Comparison of ENCODE assay signal across 2 cellular contexts in the genomic region with DNA sequence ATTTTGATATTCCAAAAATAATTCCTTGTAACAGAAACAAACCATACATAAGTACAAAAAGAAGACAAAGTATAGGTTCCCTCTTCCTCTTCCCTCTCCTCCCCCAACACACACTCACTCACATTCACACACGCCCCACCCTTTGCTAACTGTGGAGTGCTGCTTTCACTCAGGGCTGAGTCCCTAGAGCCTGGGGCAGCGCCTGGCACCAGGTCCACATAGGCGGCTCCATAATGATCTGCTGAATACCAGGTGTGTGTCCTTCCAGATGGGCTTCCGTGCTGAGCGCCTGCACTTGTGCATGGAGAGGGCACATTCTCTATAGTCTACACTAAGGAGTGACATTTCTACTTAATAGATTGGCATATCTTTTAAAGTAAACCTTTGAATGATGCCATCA.
TF ChIP-seq lines count a peak whose summit lies in the region.

No MANE protein-coding gene starts in this region.

TF ChIP-seq in GM12878, 131 proteins besides CTCF, POLR2A, EP300 and RAD21:
- no peak for TF ChIP-seq NRF1 (conservative IDR thresholded peaks at IDR 0.05; ENCODE audit: low read depth, low read length)
- TF ChIP-seq, protein P1, sequence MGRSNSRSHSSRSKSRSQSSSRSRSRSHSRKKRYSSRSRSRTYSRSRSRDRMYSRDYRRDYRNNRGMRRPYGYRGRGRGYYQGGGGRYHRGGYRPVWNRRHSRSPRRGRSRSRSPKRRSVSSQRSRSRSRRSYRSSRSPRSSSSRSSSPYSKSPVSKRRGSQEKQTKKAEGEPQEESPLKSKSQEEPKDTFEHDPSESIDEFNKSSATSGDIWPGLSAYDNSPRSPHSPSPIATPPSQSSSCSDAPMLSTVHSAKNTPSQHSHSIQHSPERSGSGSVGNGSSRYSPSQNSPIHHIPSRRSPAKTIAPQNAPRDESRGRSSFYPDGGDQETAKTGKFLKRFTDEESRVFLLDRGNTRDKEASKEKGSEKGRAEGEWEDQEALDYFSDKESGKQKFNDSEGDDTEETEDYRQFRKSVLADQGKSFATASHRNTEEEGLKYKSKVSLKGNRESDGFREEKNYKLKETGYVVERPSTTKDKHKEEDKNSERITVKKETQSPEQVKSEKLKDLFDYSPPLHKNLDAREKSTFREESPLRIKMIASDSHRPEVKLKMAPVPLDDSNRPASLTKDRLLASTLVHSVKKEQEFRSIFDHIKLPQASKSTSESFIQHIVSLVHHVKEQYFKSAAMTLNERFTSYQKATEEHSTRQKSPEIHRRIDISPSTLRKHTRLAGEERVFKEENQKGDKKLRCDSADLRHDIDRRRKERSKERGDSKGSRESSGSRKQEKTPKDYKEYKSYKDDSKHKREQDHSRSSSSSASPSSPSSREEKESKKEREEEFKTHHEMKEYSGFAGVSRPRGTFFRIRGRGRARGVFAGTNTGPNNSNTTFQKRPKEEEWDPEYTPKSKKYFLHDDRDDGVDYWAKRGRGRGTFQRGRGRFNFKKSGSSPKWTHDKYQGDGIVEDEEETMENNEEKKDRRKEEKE (IDR thresholded peaks at IDR 0.05), result no peak
- TF ChIP-seq LARP7 (IDR thresholded peaks at IDR 0.05), result no peak
- TF ChIP-seq KDM1A (IDR thresholded peaks at IDR 0.05; ENCODE audit: borderline replicate concordance), result no peak
- TF ChIP-seq, protein P2, sequence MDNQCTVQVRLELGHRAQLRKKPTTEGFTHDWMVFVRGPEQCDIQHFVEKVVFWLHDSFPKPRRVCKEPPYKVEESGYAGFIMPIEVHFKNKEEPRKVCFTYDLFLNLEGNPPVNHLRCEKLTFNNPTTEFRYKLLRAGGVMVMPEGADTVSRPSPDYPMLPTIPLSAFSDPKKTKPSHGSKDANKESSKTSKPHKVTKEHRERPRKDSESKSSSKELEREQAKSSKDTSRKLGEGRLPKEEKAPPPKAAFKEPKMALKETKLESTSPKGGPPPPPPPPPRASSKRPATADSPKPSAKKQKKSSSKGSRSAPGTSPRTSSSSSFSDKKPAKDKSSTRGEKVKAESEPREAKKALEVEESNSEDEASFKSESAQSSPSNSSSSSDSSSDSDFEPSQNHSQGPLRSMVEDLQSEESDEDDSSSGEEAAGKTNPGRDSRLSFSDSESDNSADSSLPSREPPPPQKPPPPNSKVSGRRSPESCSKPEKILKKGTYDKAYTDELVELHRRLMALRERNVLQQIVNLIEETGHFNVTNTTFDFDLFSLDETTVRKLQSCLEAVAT (IDR thresholded peaks at IDR 0.05), result no peak
- no peak for TF ChIP-seq DPF2 (IDR thresholded peaks at IDR 0.05)
- TF ChIP-seq EED (IDR thresholded peaks at IDR 0.05; ENCODE audit: low read depth), result no peak
- TF ChIP-seq SUPT20H (IDR thresholded peaks at IDR 0.05; ENCODE audit: borderline replicate concordance, control insufficient read depth, low read depth, low read length), result no peak
- TF ChIP-seq MXI1 (IDR thresholded peaks at IDR 0.05; ENCODE audit: low read depth, low read length), result no peak
- no peak for TF ChIP-seq SMAD5 (IDR thresholded peaks at IDR 0.05; ENCODE audit: low read depth)
- TF ChIP-seq POLR2AphosphoS5 (IDR thresholded peaks at IDR 0.05; ENCODE audit: low read length), result no peak
- TF ChIP-seq CBX5 (IDR thresholded peaks at IDR 0.05; ENCODE audit: low read depth), result no peak

TF ChIP-seq in SK-N-SH treated with all-trans-retinoic acid at 6 μM for 48 hours, 23 proteins besides CTCF, POLR2A, EP300 and RAD21:
- TF ChIP-seq ZFP3 (CRISPR knock-in tag; IDR thresholded peaks at IDR 0.05) (no peak), PPARA (CRISPR knock-in tag; IDR thresholded peaks at IDR 0.05; ENCODE audit: borderline replicate concordance) (no peak), SNAI2 (CRISPR knock-in tag; IDR thresholded peaks at IDR 0.05) (no peak), ZNF8 (CRISPR knock-in tag; IDR thresholded peaks at IDR 0.05) (no peak), RARB (CRISPR knock-in tag; IDR thresholded peaks at IDR 0.05) (no peak), ISL1 (CRISPR knock-in tag; IDR thresholded peaks at IDR 0.05) (no peak)
- TF ChIP-seq, protein P3, sequence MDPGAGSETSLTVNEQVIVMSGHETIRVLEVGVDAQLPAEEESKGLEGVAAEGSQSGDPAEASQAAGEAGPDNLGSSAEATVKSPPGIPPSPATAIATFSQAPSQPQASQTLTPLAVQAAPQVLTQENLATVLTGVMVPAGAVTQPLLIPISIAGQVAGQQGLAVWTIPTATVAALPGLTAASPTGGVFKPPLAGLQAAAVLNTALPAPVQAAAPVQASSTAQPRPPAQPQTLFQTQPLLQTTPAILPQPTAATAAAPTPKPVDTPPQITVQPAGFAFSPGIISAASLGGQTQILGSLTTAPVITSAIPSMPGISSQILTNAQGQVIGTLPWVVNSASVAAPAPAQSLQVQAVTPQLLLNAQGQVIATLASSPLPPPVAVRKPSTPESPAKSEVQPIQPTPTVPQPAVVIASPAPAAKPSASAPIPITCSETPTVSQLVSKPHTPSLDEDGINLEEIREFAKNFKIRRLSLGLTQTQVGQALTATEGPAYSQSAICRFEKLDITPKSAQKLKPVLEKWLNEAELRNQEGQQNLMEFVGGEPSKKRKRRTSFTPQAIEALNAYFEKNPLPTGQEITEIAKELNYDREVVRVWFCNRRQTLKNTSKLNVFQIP (CRISPR knock-in tag; IDR thresholded peaks at IDR 0.05; ENCODE audit: borderline replicate concordance, low read depth), result no peak
- TF ChIP-seq, protein P4, sequence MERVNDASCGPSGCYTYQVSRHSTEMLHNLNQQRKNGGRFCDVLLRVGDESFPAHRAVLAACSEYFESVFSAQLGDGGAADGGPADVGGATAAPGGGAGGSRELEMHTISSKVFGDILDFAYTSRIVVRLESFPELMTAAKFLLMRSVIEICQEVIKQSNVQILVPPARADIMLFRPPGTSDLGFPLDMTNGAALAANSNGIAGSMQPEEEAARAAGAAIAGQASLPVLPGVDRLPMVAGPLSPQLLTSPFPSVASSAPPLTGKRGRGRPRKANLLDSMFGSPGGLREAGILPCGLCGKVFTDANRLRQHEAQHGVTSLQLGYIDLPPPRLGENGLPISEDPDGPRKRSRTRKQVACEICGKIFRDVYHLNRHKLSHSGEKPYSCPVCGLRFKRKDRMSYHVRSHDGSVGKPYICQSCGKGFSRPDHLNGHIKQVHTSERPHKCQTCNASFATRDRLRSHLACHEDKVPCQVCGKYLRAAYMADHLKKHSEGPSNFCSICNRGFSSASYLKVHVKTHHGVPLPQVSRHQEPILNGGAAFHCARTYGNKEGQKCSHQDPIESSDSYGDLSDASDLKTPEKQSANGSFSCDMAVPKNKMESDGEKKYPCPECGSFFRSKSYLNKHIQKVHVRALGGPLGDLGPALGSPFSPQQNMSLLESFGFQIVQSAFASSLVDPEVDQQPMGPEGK (CRISPR knock-in tag; IDR thresholded peaks at IDR 0.05; ENCODE audit: borderline replicate concordance), result no peak
- TF ChIP-seq, protein P5, sequence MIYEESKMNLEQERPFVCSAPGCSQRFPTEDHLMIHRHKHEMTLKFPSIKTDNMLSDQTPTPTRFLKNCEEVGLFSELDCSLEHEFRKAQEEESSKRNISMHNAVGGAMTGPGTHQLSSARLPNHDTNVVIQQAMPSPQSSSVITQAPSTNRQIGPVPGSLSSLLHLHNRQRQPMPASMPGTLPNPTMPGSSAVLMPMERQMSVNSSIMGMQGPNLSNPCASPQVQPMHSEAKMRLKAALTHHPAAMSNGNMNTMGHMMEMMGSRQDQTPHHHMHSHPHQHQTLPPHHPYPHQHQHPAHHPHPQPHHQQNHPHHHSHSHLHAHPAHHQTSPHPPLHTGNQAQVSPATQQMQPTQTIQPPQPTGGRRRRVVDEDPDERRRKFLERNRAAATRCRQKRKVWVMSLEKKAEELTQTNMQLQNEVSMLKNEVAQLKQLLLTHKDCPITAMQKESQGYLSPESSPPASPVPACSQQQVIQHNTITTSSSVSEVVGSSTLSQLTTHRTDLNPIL (CRISPR knock-in tag; IDR thresholded peaks at IDR 0.05; ENCODE audit: low read depth), result no peak
